17 cellular contexts compared by ENCODE assay signal in genomic region chr12:47763481-47764344, GRCh38. TPM values are rescaled to one million over a fixed set of nuclear protein-coding genes. Genes with fewer than 3 reads are reported as not detected.
DNase-seq lines count a peak whose midpoint lies in the region; ATAC-seq, FAIRE-seq and TF ChIP-seq lines count a peak whose summit lies in the region.
"Had no signal": no experiment of that assay in that cellular context is flagged by ENCODE, and none has a peak within 500 bp of the region (broad histone marks: within the 10 kb centered on the region; RNA-seq: fewer than 3 reads in every experiment).

No MANE protein-coding gene starts in this region.

- H3K4me3 ChIP-seq in Karpas-422 (ENCODE audit: low read length), result no peak overlapping the region
- no peak overlapping the region for H3K4me3 ChIP-seq in astrocyte (ENCODE audit: insufficient read depth, low read depth, low read length)
- H3K4me3 ChIP-seq in mesenchymal stem cell (ENCODE audit: insufficient read depth in 1 of 2, low read depth in 1 of 2, low read length in 2 of 2), result no peak overlapping the region
- no peak overlapping the region for H3K4me3 ChIP-seq in SJCRH30
- H3K4me3 ChIP-seq: GM23248 had no signal

- H2BK15ac ChIP-seq in mesenchymal stem cell (ENCODE audit: low read depth, poor library complexity, severe bottlenecking), result no peak overlapping the region

- peak overlapping the region in 1 of 2 experiments; percentile 46 for H3K18ac ChIP-seq in mesenchymal stem cell (ENCODE audit: low read depth in 1 of 2, low read length in 2 of 2)

- no peak for FAIRE-seq in astrocyte (lab: Jason Lieb, UNC)
- FAIRE-seq: D721Med, frontal cortex had no signal

- intact Hi-C loops in CD14-positive monocyte (cut with micrococcal nuclease), result no loop called here

- H4K20me1 ChIP-seq in Karpas-422 (ENCODE audit: insufficient read depth, low read depth, low read length) (no peaks in the 10 kb centered on the region; the same call in 1 of the 2 replicates), astrocyte (ENCODE audit: insufficient read depth, low read length) (no peaks in the 10 kb centered on the region)

- H3K9ac ChIP-seq in Karpas-422 (ENCODE audit: low read length) (peak overlapping the region; percentile 4; the same call in 1 of the 2 replicates), astrocyte (ENCODE audit: low read length) (no peak overlapping the region), mesenchymal stem cell (ENCODE audit: low read length) (no peak overlapping the region)
- H3K9ac ChIP-seq: GM23248 had no signal

- H3K4me1 Mint-ChIP-seq in CD14-positive monocyte, result peaks cover 18% of the 10 kb centered on the region
- H3K4me1 Mint-ChIP-seq in astrocyte (ENCODE audit: low read depth, unreplicated experiment), result peaks cover 9% of the 10 kb centered on the region
- peaks cover 15% of the 10 kb centered on the region for H3K4me1 Mint-ChIP-seq in activated T-cell treated with anti-CD3 and anti-CD28 coated beads, Interleukin-2, amount 50 U/mL, for 4 hours (ENCODE audit: low read depth)

- no peak overlapping the region for H2BK120ac ChIP-seq in mesenchymal stem cell (ENCODE audit: low read depth, low read length)

- no peak overlapping the region for H2BK12ac ChIP-seq in mesenchymal stem cell (ENCODE audit: low read length in 2 of 2)

- no peak overlapping the region for H3K4me2 ChIP-seq in Karpas-422 (ENCODE audit: low read depth, low read length, poor library complexity, severe bottlenecking)
- H3K4me2 ChIP-seq in astrocyte (ENCODE audit: low read length), result no peak overlapping the region
- H3K4me2 ChIP-seq in mesenchymal stem cell (ENCODE audit: low read length, poor library complexity, severe bottlenecking), result no peak overlapping the region

- no peaks in the 10 kb centered on the region for H3K27me3 ChIP-seq in Karpas-422 (ENCODE audit: low read length)
- no peaks in the 10 kb centered on the region for H3K27me3 ChIP-seq in astrocyte (ENCODE audit: insufficient read depth, low read length)
- H3K27me3 ChIP-seq in mesenchymal stem cell (ENCODE audit: control insufficient read depth in 1 of 2, insufficient read depth in 1 of 2, low read length in 2 of 2), result no peaks in the 10 kb centered on the region
- H3K27me3 ChIP-seq in SJCRH30, result peaks cover 4% of the 10 kb centered on the region; the same call in 1 of the 2 replicates

- H2AK5ac ChIP-seq in mesenchymal stem cell (ENCODE audit: low read length, severe bottlenecking), result peak overlapping the region; percentile 99

- H3K27me3 Mint-ChIP-seq in CD14-positive monocyte (ENCODE audit: low read depth in 3 of 3), result peaks cover 7 to 13% (median 8%) of the 10 kb centered on the region in 3 donors
- H3K27me3 Mint-ChIP-seq in astrocyte (ENCODE audit: low read depth, unreplicated experiment), result peaks cover 20% of the 10 kb centered on the region
- H3K27me3 Mint-ChIP-seq in activated T-cell treated with anti-CD3 and anti-CD28 coated beads, Interleukin-2, amount 50 U/mL, for 4 hours (ENCODE audit: low read depth), result no peaks in the 10 kb centered on the region
- H3K27me3 Mint-ChIP-seq: effector memory CD8-positive, alpha-beta T cell had no signal

- H3K79me1 ChIP-seq in mesenchymal stem cell (replicated peaks; ENCODE audit: low read length, poor library complexity, severe bottlenecking), result no peaks in the 10 kb centered on the region

- H3K27ac Mint-ChIP-seq in CD14-positive monocyte (peak overlapping the region in 4 of 7 donors; percentile 31 to 59 (median 40)), astrocyte (ENCODE audit: unreplicated experiment) (no peak overlapping the region)

- H3K4me1 ChIP-seq in Karpas-422 (ENCODE audit: low read length) (peaks cover 25% of the 10 kb centered on the region), astrocyte (ENCODE audit: insufficient read depth, low read length) (peaks cover 18% of the 10 kb centered on the region), mesenchymal stem cell (ENCODE audit: control insufficient read depth, insufficient read depth, low read depth, low read length) (peaks cover 50% of the 10 kb centered on the region), SJCRH30 (peaks cover 13% of the 10 kb centered on the region)

- no peak overlapping the region for H4K8ac ChIP-seq in mesenchymal stem cell (ENCODE audit: low read length)

- no peak for TF ChIP-seq CTCF in CD14-positive monocyte (IDR thresholded peaks at IDR 0.05)
- TF ChIP-seq CTCF in astrocyte (IDR thresholded peaks at IDR 0.05; ENCODE audit: insufficient read depth, low read depth, low read length), result no peak

- no peaks in the 10 kb centered on the region for H3K9me3 ChIP-seq in Karpas-422 (ENCODE audit: low read length)
- no peaks in the 10 kb centered on the region for H3K9me3 ChIP-seq in astrocyte (ENCODE audit: insufficient read depth, low read depth, low read length)
- H3K9me3 ChIP-seq in mesenchymal stem cell (ENCODE audit: control insufficient read depth, low read length), result no peaks in the 10 kb centered on the region
- H3K9me3 ChIP-seq in SJCRH30 (replicated peaks), result no peaks in the 10 kb centered on the region

- no peaks in the 10 kb centered on the region for H3K36me3 Mint-ChIP-seq in CD14-positive monocyte
- peaks cover 10% of the 10 kb centered on the region for H3K36me3 Mint-ChIP-seq in astrocyte (ENCODE audit: low read depth, unreplicated experiment)
- no peaks in the 10 kb centered on the region for H3K36me3 Mint-ChIP-seq in activated T-cell treated with anti-CD3 and anti-CD28 coated beads, Interleukin-2, amount 50 U/mL, for 4 hours (ENCODE audit: insufficient read depth)
- H3K36me3 Mint-ChIP-seq: brain had no signal

- H3K36me3 ChIP-seq in Karpas-422 (ENCODE audit: insufficient read depth, low read length) (no peaks in the 10 kb centered on the region), astrocyte (ENCODE audit: insufficient read depth, low read length) (no peaks in the 10 kb centered on the region), mesenchymal stem cell (ENCODE audit: control insufficient read depth in 1 of 2, insufficient read depth in 2 of 2, low read depth in 1 of 2, low read length in 2 of 2) (no peaks in the 10 kb centered on the region), SJCRH30 (no peaks in the 10 kb centered on the region)

- peak overlapping the region in 1 of 2 donors; percentile 49 for H3K4me3 Mint-ChIP-seq in CD14-positive monocyte
- peak overlapping the region; percentile 62 for H3K4me3 Mint-ChIP-seq in astrocyte (ENCODE audit: unreplicated experiment)
- H3K4me3 Mint-ChIP-seq in activated T-cell treated with anti-CD3 and anti-CD28 coated beads, Interleukin-2, amount 50 U/mL, for 4 hours, result no peak overlapping the region
- H3K4me3 Mint-ChIP-seq: brain; effector memory CD8-positive, alpha-beta T cell had no signal

- peak overlapping the region; percentile 74 for H2BK5ac ChIP-seq in mesenchymal stem cell (ENCODE audit: low read depth, low read length, poor library complexity, severe bottlenecking)

- H2AFZ ChIP-seq in Karpas-422 (ENCODE audit: low read length) (no peak overlapping the region), astrocyte (ENCODE audit: low read depth, low read length) (no peak overlapping the region), mesenchymal stem cell (ENCODE audit: low read depth, low read length) (no peak overlapping the region)
- H2AFZ ChIP-seq: GM23248 had no signal

- H3K4ac ChIP-seq in mesenchymal stem cell (ENCODE audit: low read depth in 1 of 2, low read length in 2 of 2), result no peak overlapping the region

- no peak overlapping the region for H4K91ac ChIP-seq in mesenchymal stem cell (ENCODE audit: low read length)

- 94% methylated on average over 7 of the region's 8 CpGs for WGBS in mesenchymal stem cell

- H3K9me2 ChIP-seq in Karpas-422 (replicated peaks; ENCODE audit: insufficient read depth, low read length), result no peaks in the 10 kb centered on the region

- peak overlapping the region in 1 of 2 experiments; percentile 11 for H3K14ac ChIP-seq in mesenchymal stem cell (ENCODE audit: low read length in 2 of 2)

- H3K79me2 ChIP-seq in Karpas-422 (ENCODE audit: low read length) (no peaks in the 10 kb centered on the region), astrocyte (ENCODE audit: insufficient read depth, low read length) (no peaks in the 10 kb centered on the region)

- H3K27ac ChIP-seq in Karpas-422 (ENCODE audit: low read length) (no peak overlapping the region), astrocyte (ENCODE audit: low read depth, low read length) (no peak overlapping the region), mesenchymal stem cell (ENCODE audit: low read length, poor library complexity, severe bottlenecking) (peak overlapping the region; percentile 93), SJCRH30 (no peak overlapping the region)
- H3K27ac ChIP-seq: GM23248 had no signal

- no peak overlapping the region for H3K23ac ChIP-seq in mesenchymal stem cell (ENCODE audit: low read length in 2 of 2)

- DNase-seq in CD14-positive monocyte (ENCODE audit: low spot score) (no peak), Karpas-422 (peak; percentile 67), astrocyte (ENCODE audit: low read depth) (no peak), mesenchymal stem cell (no peak), SJCRH30 (no peak), cerebellar nuclear complex (lab: John Stamatoyannopoulos, UW) (no peak)
- DNase-seq in activated T-cell treated with anti-CD3 and anti-CD28 coated beads, Interleukin-2, amount 50 U/mL, for 4 hours, result no peak
- DNase-seq: activated gamma-delta T cell; effector memory CD8-positive, alpha-beta T cell; GM23248; NCI-H1105 treated with DMSO at 0.1 percent for 48 hours had no signal

- H3K9me3 Mint-ChIP-seq in CD14-positive monocyte (no peaks in the 10 kb centered on the region), astrocyte (ENCODE audit: unreplicated experiment) (peaks cover 5% of the 10 kb centered on the region)
- H3K9me3 Mint-ChIP-seq in activated T-cell treated with anti-CD3 and anti-CD28 coated beads, Interleukin-2, amount 50 U/mL, for 4 hours, result no peaks in the 10 kb centered on the region
- H3K9me3 Mint-ChIP-seq: effector memory CD8-positive, alpha-beta T cell had no signal

- ATAC-seq in activated T-cell treated with anti-CD3 and anti-CD28 coated beads, Interleukin-2, amount 50 U/mL, for 4 hours, result no peak
- no peak for ATAC-seq in activated CD4-positive, CD25-positive, alpha-beta regulatory T cell treated with anti-CD3 and anti-CD28 coated beads, Interleukin-2, amount 50 U/mL, for 24 hours
- ATAC-seq: effector memory CD8-positive, alpha-beta T cell had no signal

RNA-seq across cellular contexts. Expression of gene RAPGEF3, which starts 5.0 kb away (rescaled TPM):
- under 1 TPM; 0.08 to 0.60 TPM for polyA plus RNA-seq in CD14-positive monocyte
- total RNA-seq in Karpas-422 (2014; rRNA removed; shearing (Covaris generic); ENCODE audit: low replicate concordance), result 4.4 and 11.9 TPM in 2 replicates
- total RNA-seq in astrocyte, result 5.9 and 8.4 TPM in 2 replicates
- polyA plus RNA-seq in mesenchymal stem cell (2013, experiment 1 of 2), result 1.2 TPM
- 1.2 TPM for polyA plus RNA-seq in mesenchymal stem cell (2013, experiment 2 of 2)
- total RNA-seq in SJCRH30 (2014; rRNA removed; shearing (Covaris generic)), result 0.49 and 0.68 TPM in 2 replicates
- total RNA-seq in activated T-cell treated with anti-CD3 and anti-CD28 coated beads, Interleukin-2, amount 50 U/mL, for 4 hours, result 1 to 10 TPM in 1 of 3 donors, under 1 TPM in 2; 0.55 to 1.3 (median 0.66) TPM

RNA-seq across cellular contexts. Expression of gene SLC48A1, which starts 9.3 kb away (rescaled TPM):
- 10 to 100 TPM; 15.8 to 19.6 TPM for polyA plus RNA-seq in CD14-positive monocyte
- 21.5 and 21.9 TPM in 2 replicates for total RNA-seq in Karpas-422 (2014; rRNA removed; shearing (Covaris generic); ENCODE audit: low replicate concordance)
- total RNA-seq in astrocyte, result 17.7 and 23.8 TPM in 2 replicates
- polyA plus RNA-seq in mesenchymal stem cell (2013, experiment 1 of 2), result 8.4 TPM
- 8.3 TPM for polyA plus RNA-seq in mesenchymal stem cell (2013, experiment 2 of 2)
- total RNA-seq in SJCRH30 (2014; rRNA removed; shearing (Covaris generic)), result 1.1 and 1.4 TPM in 2 replicates
- total RNA-seq in activated T-cell treated with anti-CD3 and anti-CD28 coated beads, Interleukin-2, amount 50 U/mL, for 4 hours, result 1 to 10 TPM; 4.0 to 5.2 (median 5.0) TPM

RNA-seq across cellular contexts. Expression of gene ENDOU, which starts 38.4 kb away (rescaled TPM):
- under 1 TPM in 1 of 2 donors, not detected in 1; 0.40 TPM for polyA plus RNA-seq in CD14-positive monocyte
- 1.2 and 10.7 TPM in 2 replicates for total RNA-seq in Karpas-422 (2014; rRNA removed; shearing (Covaris generic); ENCODE audit: low replicate concordance)
- total RNA-seq in astrocyte, result not detected in 2 replicates
- not detected for polyA plus RNA-seq in mesenchymal stem cell (2013, experiment 1 of 2)
- polyA plus RNA-seq in mesenchymal stem cell (2013, experiment 2 of 2), result not detected
- not detected in 2 replicates for total RNA-seq in SJCRH30 (2014; rRNA removed; shearing (Covaris generic))
- under 1 TPM in 1 of 3 donors, not detected in 2; 0.14 TPM for total RNA-seq in activated T-cell treated with anti-CD3 and anti-CD28 coated beads, Interleukin-2, amount 50 U/mL, for 4 hours
- total RNA-seq: frontal cortex, osteoblast, urinary bladder had no signal
- polyA plus RNA-seq: GM23248 had no signal

RNA-seq across cellular contexts. Expression of gene HDAC7, which starts 56.0 kb away (rescaled TPM):
- 1 to 10 TPM; 5.9 to 8.4 TPM for polyA plus RNA-seq in CD14-positive monocyte
- 36.2 and 54.8 TPM in 2 replicates for total RNA-seq in Karpas-422 (2014; rRNA removed; shearing (Covaris generic); ENCODE audit: low replicate concordance)
- total RNA-seq in astrocyte, result 76.3 and 92.2 TPM in 2 replicates
- 50.4 TPM for polyA plus RNA-seq in mesenchymal stem cell (2013, experiment 1 of 2)
- 47.9 TPM for polyA plus RNA-seq in mesenchymal stem cell (2013, experiment 2 of 2)
- total RNA-seq in SJCRH30 (2014; rRNA removed; shearing (Covaris generic)), result 34.9 and 37.1 TPM in 2 replicates
- total RNA-seq in activated T-cell treated with anti-CD3 and anti-CD28 coated beads, Interleukin-2, amount 50 U/mL, for 4 hours, result 100 to 1,000 TPM; 168 to 199 (median 199) TPM

RNA-seq across cellular contexts. Expression of gene RPAP3, which starts 57.9 kb away (rescaled TPM):
- 10 to 100 TPM; 19.0 to 20.6 TPM for polyA plus RNA-seq in CD14-positive monocyte
- total RNA-seq in Karpas-422 (2014; rRNA removed; shearing (Covaris generic); ENCODE audit: low replicate concordance), result 38.2 and 47.2 TPM in 2 replicates
- 36.2 and 39.2 TPM in 2 replicates for total RNA-seq in astrocyte
- 28.1 TPM for polyA plus RNA-seq in mesenchymal stem cell (2013, experiment 1 of 2)
- polyA plus RNA-seq in mesenchymal stem cell (2013, experiment 2 of 2), result 30.9 TPM
- 56.4 and 70.0 TPM in 2 replicates for total RNA-seq in SJCRH30 (2014; rRNA removed; shearing (Covaris generic))
- total RNA-seq in activated T-cell treated with anti-CD3 and anti-CD28 coated beads, Interleukin-2, amount 50 U/mL, for 4 hours, result 10 to 100 TPM; 60.0 to 73.9 (median 61.2) TPM
